Comparison of ENCODE assay signal across 13 cellular contexts in the genomic region with DNA sequence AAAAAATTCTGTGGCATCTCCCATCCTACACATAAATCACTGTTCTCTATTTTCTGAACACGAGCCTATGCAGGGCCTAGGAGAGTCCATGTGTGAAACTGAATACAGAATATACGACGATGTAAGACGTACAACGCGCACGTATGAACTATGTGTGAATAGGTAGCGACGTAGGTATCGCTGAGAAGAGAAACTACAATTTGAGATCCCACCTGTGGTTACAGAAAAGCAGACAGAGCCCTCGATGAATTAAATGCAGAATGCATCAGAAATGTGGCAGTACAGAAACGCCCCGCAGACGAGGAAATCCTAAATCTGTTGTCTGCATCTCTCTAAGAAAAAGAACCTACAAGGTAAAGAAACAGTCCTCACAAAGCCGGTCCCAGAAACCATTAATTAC. TPM values are rescaled to one million over a fixed set of nuclear protein-coding genes. Genes with fewer than 3 reads are reported as not detected.
A peak's percentile ranks its signal among the peaks of the same experiment; 100 is the strongest.
DNase-seq lines count a peak whose midpoint lies in the region; ATAC-seq and TF ChIP-seq lines count a peak whose summit lies in the region.
"Had no signal": no experiment of that assay in that cellular context is flagged by ENCODE, and none has a peak within 500 bp of the region (broad histone marks: within the 10 kb centered on the region; RNA-seq: fewer than 3 reads in every experiment).

No MANE protein-coding gene starts in this region.

- peak overlapping the region; percentile 99 for H3K4me3 ChIP-seq in CD4-positive, CD25-positive, alpha-beta regulatory T cell (ENCODE audit: low read depth, low read length)
- H3K4me3 ChIP-seq in mammary epithelial cell (replicated peaks in 1 of 3; ENCODE audit: insufficient read depth in 1 of 3, low read depth in 2 of 3, low read length in 3 of 3) (peak overlapping the region; percentile 33 to 48 (median 46)), psoas muscle (no peak overlapping the region)
- H3K4me3 ChIP-seq: BLaER1 treated with 17β-estradiol and CSF1 and Interleukin-3, amounts not matched to agents 10 nM and 100 nM had no signal

- H3K9ac ChIP-seq in mammary epithelial cell (ENCODE audit: insufficient read depth, low read length) = peak overlapping the region; percentile 68
- H3K9ac ChIP-seq: BLaER1 treated with 17β-estradiol and CSF1 and Interleukin-3, amounts not matched to agents 10 nM and 100 nM had no signal

- no peaks in the 10 kb centered on the region for H3K27me3 ChIP-seq in CD4-positive, CD25-positive, alpha-beta regulatory T cell (ENCODE audit: control insufficient read depth, insufficient read depth, low read length)
- H3K27me3 ChIP-seq in mammary epithelial cell (ENCODE audit: insufficient read depth, low read length) (no peaks in the 10 kb centered on the region), psoas muscle (ENCODE audit: insufficient read depth in 3 of 3, low read length in 2 of 3) (peaks cover 0 to 28% (median 5%) of the 10 kb centered on the region in 3 donors)

- peak overlapping the region; percentile 91 for H3K4me2 ChIP-seq in mammary epithelial cell (ENCODE audit: insufficient read depth, low read depth, low read length)
- H3K4me2 ChIP-seq: BLaER1 treated with 17β-estradiol and CSF1 and Interleukin-3, amounts not matched to agents 10 nM and 100 nM had no signal

- H3K36me3 Mint-ChIP-seq in CD4-positive, CD25-positive, alpha-beta regulatory T cell = peaks cover 68% of the 10 kb centered on the region
- H3K36me3 Mint-ChIP-seq: stimulated activated memory B cell treated with anti-CD40 and anti-IgM and Interleukin-4, amounts not matched to agents 10 μg/mL and 1 μg/mL and 100 μg/mL, for 72 hours had no signal

- TF ChIP-seq CTCF in mammary epithelial cell (conservative IDR thresholded peaks at IDR 0.05 in 1 of 2, IDR thresholded peaks at IDR 0.05 in 1 of 2; ENCODE audit: extremely low read depth in 1 of 2, insufficient read depth in 1 of 2, low read depth in 1 of 2, low read length in 2 of 2) (no peak), omental fat pad (IDR thresholded peaks at IDR 0.05) (no peak), GM20000 (IDR thresholded peaks at IDR 0.05; ENCODE audit: extremely low read depth, missing control alignments) (no peak), psoas muscle (IDR thresholded peaks at IDR 0.05) (no peak)

- BruUV-seq in mammary epithelial cell (replicated peaks; lab: Mats Ljungman, UMichigan) = no TSS peak

- peak overlapping the region; percentile 100 for H3K27ac Mint-ChIP-seq in CD4-positive, CD25-positive, alpha-beta regulatory T cell
- H3K27ac Mint-ChIP-seq: stimulated activated memory B cell treated with anti-CD40 and anti-IgM and Interleukin-4, amounts not matched to agents 10 μg/mL and 1 μg/mL and 100 μg/mL, for 72 hours had no signal

- peak overlapping the region; percentile 83 for H2AFZ ChIP-seq in mammary epithelial cell (ENCODE audit: low read depth, low read length)

- ATAC-seq in CD4-positive, CD25-positive, alpha-beta regulatory T cell (ENCODE audit: low read depth in 2 of 2) = peak; percentile 53 to 62
- peak; percentile 32 for ATAC-seq in omental fat pad (ENCODE audit: low FRiP score)
- ATAC-seq in psoas muscle = no peak
- ATAC-seq in GM21737 (IDR thresholded peaks at IDR 0.05; ENCODE audit: unreplicated experiment) = no peak
- ATAC-seq: stimulated activated memory B cell treated with anti-CD40 and anti-IgM and Interleukin-4, amounts not matched to agents 10 μg/mL and 1 μg/mL and 100 μg/mL, for 72 hours had no signal

- H3K4me1 ChIP-seq in CD4-positive, CD25-positive, alpha-beta regulatory T cell (ENCODE audit: control insufficient read depth, insufficient read depth, low read length, poor library complexity, severe bottlenecking) = peaks cover 100% of the 10 kb centered on the region
- H3K4me1 ChIP-seq in mammary epithelial cell (ENCODE audit: insufficient read depth, low read length) (peaks cover 7% of the 10 kb centered on the region), psoas muscle (no peaks in the 10 kb centered on the region)

- 75% methylated on average over 15 of the region's 15 CpGs for WGBS in mammary epithelial cell (ENCODE audit: low coverage, missing lambda C conversion rate)
- 82 to 86% (median 83%) methylated on average over 15 of the region's 15 CpGs for WGBS in psoas muscle, 3 donors

- no peaks in the 10 kb centered on the region for H3K9me3 ChIP-seq in CD4-positive, CD25-positive, alpha-beta regulatory T cell (ENCODE audit: control insufficient read depth in 2 of 2, low read length in 2 of 2)
- H3K9me3 ChIP-seq in mammary epithelial cell (replicated peaks; ENCODE audit: insufficient read depth, low read length) (no peaks in the 10 kb centered on the region), psoas muscle (no peaks in the 10 kb centered on the region)
- H3K9me3 ChIP-seq: BLaER1 treated with 17β-estradiol and CSF1 and Interleukin-3, amounts not matched to agents 10 nM and 100 nM had no signal

- intact Hi-C loops in mammary epithelial cell (cut with micrococcal nuclease) (no loop called here), psoas muscle (cut with DNase I) (no loop called here)

- peaks cover 38% of the 10 kb centered on the region for H3K36me3 ChIP-seq in CD4-positive, CD25-positive, alpha-beta regulatory T cell (ENCODE audit: control insufficient read depth, insufficient read depth, low read length)
- no peaks in the 10 kb centered on the region for H3K36me3 ChIP-seq in mammary epithelial cell (ENCODE audit: insufficient read depth, low read length)
- H3K36me3 ChIP-seq in psoas muscle (ENCODE audit: insufficient read depth in 1 of 2, low read depth in 1 of 2) = no peaks in the 10 kb centered on the region

- H3K27me3 Mint-ChIP-seq in CD4-positive, CD25-positive, alpha-beta regulatory T cell = peaks cover 6% of the 10 kb centered on the region

- CTCF ChIA-PET in mammary epithelial cell (lab: Charles Lee; ENCODE audit: low non-redundant PET) = no interaction called here

- peaks cover 0 to 1% (median 0%) of the 10 kb centered on the region in 7 donors for H3K9me3 Mint-ChIP-seq in CD4-positive, CD25-positive, alpha-beta regulatory T cell
- H3K9me3 Mint-ChIP-seq: stimulated activated memory B cell treated with anti-CD40 and anti-IgM and Interleukin-4, amounts not matched to agents 10 μg/mL and 1 μg/mL and 100 μg/mL, for 72 hours had no signal

- dilution Hi-C loops in mammary epithelial cell (cut with HindIII; ENCODE audit: low sequenced_read_pairs) = loop anchor here (10.0 kb wide), 1 partner anchor 865 kb away; no protein-coding TSS in a partner anchor

- peaks cover 89% of the 10 kb centered on the region for H3K79me2 ChIP-seq in mammary epithelial cell (ENCODE audit: insufficient read depth, low read length)

- peak overlapping the region; percentile 99 for H3K27ac ChIP-seq in CD4-positive, CD25-positive, alpha-beta regulatory T cell (ENCODE audit: insufficient read depth, low read length, poor library complexity, severe bottlenecking)
- H3K27ac ChIP-seq in mammary epithelial cell (ENCODE audit: insufficient read depth, low read depth, low read length) = peak overlapping the region; percentile 42
- no peak overlapping the region for H3K27ac ChIP-seq in psoas muscle
- H3K27ac ChIP-seq: BLaER1 treated with 17β-estradiol and CSF1 and Interleukin-3, amounts not matched to agents 10 nM and 100 nM had no signal

- peak; percentile 59 to 83 (median 78) for DNase-seq in CD4-positive, CD25-positive, alpha-beta regulatory T cell
- peak in 4 of 5 donors; percentile 50 to 72 (median 52) for DNase-seq in T-helper 1 cell
- no peak for DNase-seq in mammary epithelial cell
- DNase-seq in omental fat pad (ENCODE audit: low spot score) = no peak
- DNase-seq in NCI-H1436 treated with DMSO at 0.1 percent for 48 hours (lab: John Stamatoyannopoulos, UW) = no peak
- DNase-seq in GM20000 (ENCODE audit: low spot score) = no peak
- no peak for DNase-seq in psoas muscle
- DNase-seq: aorta, GF-D8, NCI-H1417 had no signal

- in situ Hi-C loops in mammary epithelial cell (cut with MboI; ENCODE audit: low sequenced_read_pairs in 2 of 2) = loop anchor here (25.0 kb wide), 2 partner anchors 1122 to 1272 kb away; no protein-coding TSS in a partner anchor

- peak overlapping the region; percentile 94 to 99 (median 96) for H3K4me3 Mint-ChIP-seq in CD4-positive, CD25-positive, alpha-beta regulatory T cell
- H3K4me3 Mint-ChIP-seq: stimulated activated memory B cell treated with anti-CD40 and anti-IgM and Interleukin-4, amounts not matched to agents 10 μg/mL and 1 μg/mL and 100 μg/mL, for 72 hours had no signal

- H4K20me1 ChIP-seq in mammary epithelial cell (ENCODE audit: insufficient read depth, low read length) = no peaks in the 10 kb centered on the region

- peaks cover 17 to 98% (median 68%) of the 10 kb centered on the region in 4 donors for H3K4me1 Mint-ChIP-seq in CD4-positive, CD25-positive, alpha-beta regulatory T cell
- H3K4me1 Mint-ChIP-seq: stimulated activated memory B cell treated with anti-CD40 and anti-IgM and Interleukin-4, amounts not matched to agents 10 μg/mL and 1 μg/mL and 100 μg/mL, for 72 hours had no signal

RNA-seq across cellular contexts. Expression of a gene that starts 12.7 kb away (rescaled TPM):
- total RNA-seq in CD4-positive, CD25-positive, alpha-beta regulatory T cell = 210 TPM
- 1 to 10 TPM; 5.3 to 5.7 (median 5.4) TPM for polyA plus RNA-seq in CD4-positive, CD25-positive, alpha-beta regulatory T cell
- total RNA-seq in mammary epithelial cell = 1 to 10 TPM; 7.1 to 8.3 TPM
- polyA plus RNA-seq in mammary epithelial cell = 2.0 TPM
- polyA minus RNA-seq in mammary epithelial cell = 6.7 TPM
- total RNA-seq in omental fat pad = 1 to 10 TPM in 1 of 4 donors, under 1 TPM in 3; 0.56 to 2.0 (median 0.77) TPM
- under 1 TPM in 3 of 4 donors, not detected in 1; 0.15 to 0.34 (median 0.17) TPM for total RNA-seq in psoas muscle
- polyA plus RNA-seq in psoas muscle = under 1 TPM in 2 of 3 donors, not detected in 1; 0.01 to 0.03 TPM

Comparison
In these comparisons a context has a peak if more than half of its experiments do, and no peak if none do; other contexts are left out.
1. ATAC-seq: peak in CD4-positive, CD25-positive, alpha-beta regulatory T cell (2 of 2) and omental fat pad (single experiment); none in psoas muscle (0 of 4) and GM21737 (single experiment).
2. DNase-seq: peak in CD4-positive, CD25-positive, alpha-beta regulatory T cell (3 of 3) and T-helper 1 cell (4 of 5); none in mammary epithelial cell (single experiment), omental fat pad (single experiment), NCI-H1436 treated with DMSO at 0.1 percent for 48 hours (single experiment), GM20000 (single experiment) and psoas muscle (0 of 2).
3. RNA of a gene that starts 12.7 kb away (total RNA-seq): 210 TPM in CD4-positive, CD25-positive, alpha-beta regulatory T cell (single experiment); 7.1 to 8.3 TPM in mammary epithelial cell, 0.56 to 2.0 TPM in omental fat pad and 0.15 to 0.34 TPM in psoas muscle; every median in the first group is over 10 times any median in the second.